1 cellular context compared by ENCODE assay signal in the genomic region with DNA sequence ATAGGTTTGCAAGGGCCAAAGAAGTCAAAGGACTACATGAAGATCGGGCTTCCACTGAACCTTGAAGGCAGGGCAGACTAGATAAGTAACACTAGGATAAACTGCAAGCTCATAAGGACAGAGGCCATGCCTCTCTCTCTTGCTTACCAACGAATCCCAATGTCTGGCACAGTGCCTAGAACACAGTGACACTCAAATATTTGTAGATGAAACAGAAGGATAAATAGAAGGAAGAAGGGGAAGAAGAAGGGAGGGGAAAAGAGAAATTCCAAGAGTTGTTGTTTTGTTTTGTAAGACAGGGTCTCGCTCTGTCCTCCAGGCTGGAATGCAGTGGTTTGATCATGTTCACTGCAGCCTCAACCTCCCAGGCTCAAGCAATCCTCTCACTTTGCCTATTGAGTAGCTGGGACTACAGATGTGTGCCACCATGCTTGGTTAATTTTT.
TF ChIP-seq lines count a peak whose summit lies in the region.

No MANE protein-coding gene starts in this region.

TF ChIP-seq in HepG2, 621 proteins besides CTCF, POLR2A, EP300 and RAD21 (continued from another document):
- TF ChIP-seq, protein P1, sequence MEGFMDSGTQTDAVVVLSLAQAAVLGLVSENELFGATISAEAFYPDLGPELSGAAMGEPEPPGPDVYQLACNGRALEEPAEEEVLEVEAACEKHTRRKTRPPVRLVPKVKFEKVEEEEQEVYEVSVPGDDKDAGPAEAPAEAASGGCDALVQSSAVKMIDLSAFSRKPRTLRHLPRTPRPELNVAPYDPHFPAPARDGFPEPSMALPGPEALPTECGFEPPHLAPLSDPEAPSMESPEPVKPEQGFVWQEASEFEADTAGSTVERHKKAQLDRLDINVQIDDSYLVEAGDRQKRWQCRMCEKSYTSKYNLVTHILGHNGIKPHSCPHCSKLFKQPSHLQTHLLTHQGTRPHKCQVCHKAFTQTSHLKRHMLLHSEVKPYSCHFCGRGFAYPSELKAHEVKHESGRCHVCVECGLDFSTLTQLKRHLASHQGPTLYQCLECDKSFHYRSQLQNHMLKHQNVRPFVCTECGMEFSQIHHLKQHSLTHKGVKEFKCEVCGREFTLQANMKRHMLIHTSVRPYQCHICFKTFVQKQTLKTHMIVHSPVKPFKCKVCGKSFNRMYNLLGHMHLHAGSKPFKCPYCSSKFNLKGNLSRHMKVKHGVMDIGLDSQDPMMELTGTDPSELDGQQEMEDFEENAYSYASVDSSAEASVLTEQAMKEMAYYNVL (CRISPR knock-in tag; IDR thresholded peaks at IDR 0.05; ENCODE audit: borderline replicate concordance), result peak; percentile 97; the same call in 1 of the 2 replicates
- TF ChIP-seq TP53 (CRISPR knock-in tag; conservative IDR thresholded peaks at IDR 0.05) (no peak), ZSCAN9 (CRISPR knock-in tag; IDR thresholded peaks at IDR 0.05; ENCODE audit: borderline replicate concordance) (no peak), ARID2 (CRISPR knock-in tag; IDR thresholded peaks at IDR 0.05; ENCODE audit: borderline replicate concordance) (no peak), ZFP36L1 (CRISPR knock-in tag; IDR thresholded peaks at IDR 0.05) (no peak), GABPA (IDR thresholded peaks at IDR 0.05; ENCODE audit: low read depth, low read length) (no peak), GABPA (CRISPR knock-in tag; IDR thresholded peaks at IDR 0.05; ENCODE audit: low read depth) (no peak), AGO1 (IDR thresholded peaks at IDR 0.05; ENCODE audit: low read depth, low read length, poor library complexity, severe bottlenecking) (no peak), HNRNPLL (IDR thresholded peaks at IDR 0.05; ENCODE audit: low read depth, low read length, poor library complexity, severe bottlenecking) (no peak), FOXP1 (IDR thresholded peaks at IDR 0.05) (no peak), FOXP1 (CRISPR knock-in tag; IDR thresholded peaks at IDR 0.05) (peak; percentile 73), PHB2 (IDR thresholded peaks at IDR 0.05; ENCODE audit: partially characterized antibody) (no peak), SPEN (CRISPR knock-in tag; IDR thresholded peaks at IDR 0.05; ENCODE audit: low read depth) (no peak), ZNF430 (CRISPR knock-in tag; IDR thresholded peaks at IDR 0.05) (no peak), YEATS2 (CRISPR knock-in tag; IDR thresholded peaks at IDR 0.05; ENCODE audit: borderline replicate concordance) (no peak)
- TF ChIP-seq, protein P2, sequence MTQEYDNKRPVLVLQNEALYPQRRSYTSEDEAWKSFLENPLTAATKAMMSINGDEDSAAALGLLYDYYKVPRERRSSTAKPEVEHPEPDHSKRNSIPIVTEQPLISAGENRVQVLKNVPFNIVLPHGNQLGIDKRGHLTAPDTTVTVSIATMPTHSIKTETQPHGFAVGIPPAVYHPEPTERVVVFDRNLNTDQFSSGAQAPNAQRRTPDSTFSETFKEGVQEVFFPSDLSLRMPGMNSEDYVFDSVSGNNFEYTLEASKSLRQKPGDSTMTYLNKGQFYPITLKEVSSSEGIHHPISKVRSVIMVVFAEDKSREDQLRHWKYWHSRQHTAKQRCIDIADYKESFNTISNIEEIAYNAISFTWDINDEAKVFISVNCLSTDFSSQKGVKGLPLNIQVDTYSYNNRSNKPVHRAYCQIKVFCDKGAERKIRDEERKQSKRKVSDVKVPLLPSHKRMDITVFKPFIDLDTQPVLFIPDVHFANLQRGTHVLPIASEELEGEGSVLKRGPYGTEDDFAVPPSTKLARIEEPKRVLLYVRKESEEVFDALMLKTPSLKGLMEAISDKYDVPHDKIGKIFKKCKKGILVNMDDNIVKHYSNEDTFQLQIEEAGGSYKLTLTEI (CRISPR knock-in tag; conservative IDR thresholded peaks at IDR 0.05), result no peak
- TF ChIP-seq, protein P3, sequence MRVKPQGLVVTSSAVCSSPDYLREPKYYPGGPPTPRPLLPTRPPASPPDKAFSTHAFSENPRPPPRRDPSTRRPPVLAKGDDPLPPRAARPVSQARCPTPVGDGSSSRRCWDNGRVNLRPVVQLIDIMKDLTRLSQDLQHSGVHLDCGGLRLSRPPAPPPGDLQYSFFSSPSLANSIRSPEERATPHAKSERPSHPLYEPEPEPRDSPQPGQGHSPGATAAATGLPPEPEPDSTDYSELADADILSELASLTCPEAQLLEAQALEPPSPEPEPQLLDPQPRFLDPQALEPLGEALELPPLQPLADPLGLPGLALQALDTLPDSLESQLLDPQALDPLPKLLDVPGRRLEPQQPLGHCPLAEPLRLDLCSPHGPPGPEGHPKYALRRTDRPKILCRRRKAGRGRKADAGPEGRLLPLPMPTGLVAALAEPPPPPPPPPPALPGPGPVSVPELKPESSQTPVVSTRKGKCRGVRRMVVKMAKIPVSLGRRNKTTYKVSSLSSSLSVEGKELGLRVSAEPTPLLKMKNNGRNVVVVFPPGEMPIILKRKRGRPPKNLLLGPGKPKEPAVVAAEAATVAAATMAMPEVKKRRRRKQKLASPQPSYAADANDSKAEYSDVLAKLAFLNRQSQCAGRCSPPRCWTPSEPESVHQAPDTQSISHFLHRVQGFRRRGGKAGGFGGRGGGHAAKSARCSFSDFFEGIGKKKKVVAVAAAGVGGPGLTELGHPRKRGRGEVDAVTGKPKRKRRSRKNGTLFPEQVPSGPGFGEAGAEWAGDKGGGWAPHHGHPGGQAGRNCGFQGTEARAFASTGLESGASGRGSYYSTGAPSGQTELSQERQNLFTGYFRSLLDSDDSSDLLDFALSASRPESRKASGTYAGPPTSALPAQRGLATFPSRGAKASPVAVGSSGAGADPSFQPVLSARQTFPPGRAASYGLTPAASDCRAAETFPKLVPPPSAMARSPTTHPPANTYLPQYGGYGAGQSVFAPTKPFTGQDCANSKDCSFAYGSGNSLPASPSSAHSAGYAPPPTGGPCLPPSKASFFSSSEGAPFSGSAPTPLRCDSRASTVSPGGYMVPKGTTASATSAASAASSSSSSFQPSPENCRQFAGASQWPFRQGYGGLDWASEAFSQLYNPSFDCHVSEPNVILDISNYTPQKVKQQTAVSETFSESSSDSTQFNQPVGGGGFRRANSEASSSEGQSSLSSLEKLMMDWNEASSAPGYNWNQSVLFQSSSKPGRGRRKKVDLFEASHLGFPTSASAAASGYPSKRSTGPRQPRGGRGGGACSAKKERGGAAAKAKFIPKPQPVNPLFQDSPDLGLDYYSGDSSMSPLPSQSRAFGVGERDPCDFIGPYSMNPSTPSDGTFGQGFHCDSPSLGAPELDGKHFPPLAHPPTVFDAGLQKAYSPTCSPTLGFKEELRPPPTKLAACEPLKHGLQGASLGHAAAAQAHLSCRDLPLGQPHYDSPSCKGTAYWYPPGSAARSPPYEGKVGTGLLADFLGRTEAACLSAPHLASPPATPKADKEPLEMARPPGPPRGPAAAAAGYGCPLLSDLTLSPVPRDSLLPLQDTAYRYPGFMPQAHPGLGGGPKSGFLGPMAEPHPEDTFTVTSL (CRISPR knock-in tag; IDR thresholded peaks at IDR 0.05; ENCODE audit: borderline replicate concordance), result peak; percentile 43; the same call in 1 of the 2 replicates
- TF ChIP-seq, protein P4, sequence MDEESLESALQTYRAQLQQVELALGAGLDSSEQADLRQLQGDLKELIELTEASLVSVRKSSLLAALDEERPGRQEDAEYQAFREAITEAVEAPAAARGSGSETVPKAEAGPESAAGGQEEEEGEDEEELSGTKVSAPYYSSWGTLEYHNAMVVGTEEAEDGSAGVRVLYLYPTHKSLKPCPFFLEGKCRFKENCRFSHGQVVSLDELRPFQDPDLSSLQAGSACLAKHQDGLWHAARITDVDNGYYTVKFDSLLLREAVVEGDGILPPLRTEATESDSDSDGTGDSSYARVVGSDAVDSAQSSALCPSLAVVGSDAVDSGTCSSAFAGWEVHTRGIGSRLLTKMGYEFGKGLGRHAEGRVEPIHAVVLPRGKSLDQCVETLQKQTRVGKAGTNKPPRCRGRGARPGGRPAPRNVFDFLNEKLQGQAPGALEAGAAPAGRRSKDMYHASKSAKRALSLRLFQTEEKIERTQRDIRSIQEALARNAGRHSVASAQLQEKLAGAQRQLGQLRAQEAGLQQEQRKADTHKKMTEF (CRISPR knock-in tag; IDR thresholded peaks at IDR 0.05), result peak; percentile 47; the same call in 1 of the 2 replicates
- TF ChIP-seq, protein P5, sequence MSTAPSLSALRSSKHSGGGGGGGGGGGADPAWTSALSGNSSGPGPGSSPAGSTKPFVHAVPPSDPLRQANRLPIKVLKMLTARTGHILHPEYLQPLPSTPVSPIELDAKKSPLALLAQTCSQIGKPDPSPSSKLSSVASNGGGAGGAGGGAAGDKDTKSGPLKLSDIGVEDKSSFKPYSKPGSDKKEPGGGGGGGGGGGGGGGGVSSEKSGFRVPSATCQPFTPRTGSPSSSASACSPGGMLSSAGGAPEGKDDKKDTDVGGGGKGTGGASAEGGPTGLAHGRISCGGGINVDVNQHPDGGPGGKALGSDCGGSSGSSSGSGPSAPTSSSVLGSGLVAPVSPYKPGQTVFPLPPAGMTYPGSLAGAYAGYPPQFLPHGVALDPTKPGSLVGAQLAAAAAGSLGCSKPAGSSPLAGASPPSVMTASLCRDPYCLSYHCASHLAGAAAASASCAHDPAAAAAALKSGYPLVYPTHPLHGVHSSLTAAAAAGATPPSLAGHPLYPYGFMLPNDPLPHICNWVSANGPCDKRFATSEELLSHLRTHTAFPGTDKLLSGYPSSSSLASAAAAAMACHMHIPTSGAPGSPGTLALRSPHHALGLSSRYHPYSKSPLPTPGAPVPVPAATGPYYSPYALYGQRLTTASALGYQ (CRISPR knock-in tag; IDR thresholded peaks at IDR 0.05), result peak; percentile 55; the same call in 1 of the 2 replicates
- TF ChIP-seq, protein P6, sequence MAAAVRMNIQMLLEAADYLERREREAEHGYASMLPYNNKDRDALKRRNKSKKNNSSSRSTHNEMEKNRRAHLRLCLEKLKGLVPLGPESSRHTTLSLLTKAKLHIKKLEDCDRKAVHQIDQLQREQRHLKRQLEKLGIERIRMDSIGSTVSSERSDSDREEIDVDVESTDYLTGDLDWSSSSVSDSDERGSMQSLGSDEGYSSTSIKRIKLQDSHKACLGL (CRISPR knock-in tag; IDR thresholded peaks at IDR 0.05), result no peak
